9 cellular contexts compared by ENCODE assay signal in genomic region chr17:56979091-56979480, GRCh38. TPM values are rescaled to one million over a fixed set of nuclear protein-coding genes. Genes with fewer than 3 reads are reported as not detected.
DNase-seq lines count a peak whose midpoint lies in the region; ATAC-seq and TF ChIP-seq lines count a peak whose summit lies in the region.
"Had no signal": no experiment of that assay in that cellular context is flagged by ENCODE, and none has a peak within 500 bp of the region (broad histone marks: within the 10 kb centered on the region; RNA-seq: fewer than 3 reads in every experiment).

No MANE protein-coding gene starts in this region.

- no peak for TF ChIP-seq POLR2A in gastroesophageal sphincter (IDR thresholded peaks at IDR 0.05)

- H3K27me3 Mint-ChIP-seq in activated naive CD4-positive, alpha-beta T cell treated with anti-CD3 and anti-CD28 coated beads for 36 hours (ENCODE audit: low read depth) = peaks cover 3% of the 10 kb centered on the region

- H3K9me3 ChIP-seq in Panc1 (ENCODE audit: control insufficient read depth, insufficient read depth, low read depth, low read length) = no peaks in the 10 kb centered on the region
- H3K9me3 ChIP-seq in gastroesophageal sphincter = no peaks in the 10 kb centered on the region
- no peaks in the 10 kb centered on the region for H3K9me3 ChIP-seq in tibial artery

- 68 to 77% methylated on average over 3 of the region's 3 CpGs for WGBS in gastroesophageal sphincter (ENCODE audit: low coverage in 1 of 2), 2 donors

- in situ Hi-C loops in Panc1 (cut with HindIII; ENCODE audit: low pct_unique_long_range_greater_than_20kb, low sequenced_read_pairs) = no loop called here
- in situ Hi-C loops in G401 (cut with HindIII; ENCODE audit: low sequenced_read_pairs) = no loop called here

- POLR2A ChIA-PET in Panc1 (lab: Charles Lee) = interaction anchor here (0.6 kb wide), 1 partner anchor 10 kb away, joined by 3 read pairs; no protein-coding TSS in a partner anchor

- intact Hi-C loops in activated naive CD4-positive, alpha-beta T cell treated with anti-CD3 and anti-CD28 coated beads for 36 hours (cut with micrococcal nuclease) = loop anchor here (5.0 kb wide), 1 partner anchor 67 kb away; the partner anchor contains the start of gene TRIM25
- intact Hi-C loops in Panc1 (cut with micrococcal nuclease; ENCODE audit: unreplicated experiment) (no loop called here), tibial artery (cut with DNase I; ENCODE audit: low total_unique reads) (no loop called here)

- H3K4me1 Mint-ChIP-seq in activated naive CD4-positive, alpha-beta T cell treated with anti-CD3 and anti-CD28 coated beads for 36 hours (ENCODE audit: low read depth) = peaks cover 19% of the 10 kb centered on the region

- no peak for TF ChIP-seq EP300 in gastroesophageal sphincter (IDR thresholded peaks at IDR 0.05)

- H3K4me3 ChIP-seq in Panc1 (ENCODE audit: low read depth in 2 of 2, low read length in 2 of 2) (peak overlapping the region; percentile 67 to 88; a peak in 3 of 4 replicates), gastroesophageal sphincter (peak overlapping the region; percentile 57 to 63), tibial artery (peak overlapping the region; percentile 58 to 63)

- H3K4me1 ChIP-seq in Panc1 (ENCODE audit: control insufficient read depth, insufficient read depth, low read length) (peaks cover 11% of the 10 kb centered on the region), gastroesophageal sphincter (peaks cover 0 to 29% (median 5%) of the 10 kb centered on the region in 3 donors), tibial artery (peaks cover 0 to 18% (median 8%) of the 10 kb centered on the region in 4 donors)

- DNase-seq in activated naive CD4-positive, alpha-beta T cell treated with anti-CD3 and anti-CD28 coated beads for 36 hours = no peak
- no peak for DNase-seq in activated naive CD4-positive, alpha-beta T cell (lab: John Stamatoyannopoulos, UW)
- DNase-seq in Panc1 (ENCODE audit: low read depth, low spot score) = no peak
- DNase-seq in tibial artery = no peak
- no peak for DNase-seq in G401 (ENCODE audit: low spot score)
- DNase-seq in DMS53 treated with DMSO at 0.1 percent for 48 hours (lab: John Stamatoyannopoulos, UW; ENCODE audit: unreplicated experiment) = no peak
- DNase-seq in mucosa of gallbladder (ENCODE audit: low spot score) = no peak
- DNase-seq: GDM1 had no signal

- CTCF ChIA-PET in activated naive CD4-positive, alpha-beta T cell treated with anti-CD3 and anti-CD28 coated beads for 36 hours (lab: Charles Lee) = interaction anchor here (1.3 kb wide), 1 partner anchor 159 kb away, joined by 4 read pairs; no protein-coding TSS in a partner anchor
- CTCF ChIA-PET in Panc1 (lab: Charles Lee) = interaction anchor here (0.6 to 1.1 kb wide), 3 partner anchors 18 to 144 kb away, joined by 3 to 4 read pairs (median 3); partner anchors contain the start of gene COIL

- H3K4me3 Mint-ChIP-seq in activated naive CD4-positive, alpha-beta T cell treated with anti-CD3 and anti-CD28 coated beads for 36 hours = peak overlapping the region; percentile 90

- no peak overlapping the region for H3K27ac Mint-ChIP-seq in activated naive CD4-positive, alpha-beta T cell treated with anti-CD3 and anti-CD28 coated beads for 36 hours

- H3K9me3 Mint-ChIP-seq in activated naive CD4-positive, alpha-beta T cell treated with anti-CD3 and anti-CD28 coated beads for 36 hours = no peaks in the 10 kb centered on the region

- ATAC-seq in Panc1 (no peak), gastroesophageal sphincter (no peak)

- no peaks in the 10 kb centered on the region for H3K36me3 Mint-ChIP-seq in activated naive CD4-positive, alpha-beta T cell treated with anti-CD3 and anti-CD28 coated beads for 36 hours (ENCODE audit: low read depth)

- no peak for TF ChIP-seq CTCF in Panc1 (IDR thresholded peaks at IDR 0.05)
- TF ChIP-seq CTCF in gastroesophageal sphincter (IDR thresholded peaks at IDR 0.05) = no peak
- no peak for TF ChIP-seq CTCF in tibial artery (IDR thresholded peaks at IDR 0.05)

- H3K36me3 ChIP-seq in Panc1 (ENCODE audit: control insufficient read depth, insufficient read depth, low read length) (peaks cover 3% of the 10 kb centered on the region; the same call in 1 of the 2 replicates), gastroesophageal sphincter (peaks cover 0 to 32% of the 10 kb centered on the region in 2 donors), tibial artery (peaks cover 5 to 27% (median 7%) of the 10 kb centered on the region in 3 donors)

- no peaks in the 10 kb centered on the region for H3K27me3 ChIP-seq in Panc1 (ENCODE audit: control insufficient read depth, insufficient read depth, low read length)
- H3K27me3 ChIP-seq in gastroesophageal sphincter = no peaks in the 10 kb centered on the region
- H3K27me3 ChIP-seq in tibial artery = no peaks in the 10 kb centered on the region

- no TSS peak for BruUV-seq in Panc1 (replicated peaks; lab: Mats Ljungman, UMichigan)

- peak overlapping the region; percentile 74; the same call in 1 of the 2 replicates for H3K27ac ChIP-seq in Panc1 (ENCODE audit: low read length)
- peak overlapping the region in 3 of 4 donors; percentile 79 to 86 (median 84) for H3K27ac ChIP-seq in gastroesophageal sphincter
- peak overlapping the region; percentile 53 to 72 for H3K27ac ChIP-seq in tibial artery

RNA-seq across cellular contexts. Expression of gene SCPEP1, which starts 1.2 kb away (rescaled TPM):
- 10 to 100 TPM; 11.7 to 15.3 TPM for total RNA-seq in activated naive CD4-positive, alpha-beta T cell treated with anti-CD3 and anti-CD28 coated beads for 36 hours
- total RNA-seq in Panc1 (2021; ENCODE audit: unreplicated experiment) (50.7 TPM), gastroesophageal sphincter (100 to 1,000 TPM in 1 of 4 donors, 10 to 100 TPM in 3; 84.5 to 104 (median 94.1) TPM), mucosa of gallbladder (77.0 TPM)
- 47.2 TPM for polyA plus RNA-seq in Panc1 (2012; ENCODE audit: insufficient read length)
- total RNA-seq in G401 (2014; rRNA removed; shearing (Covaris generic)) = 44.5 and 56.9 TPM in 2 replicates

RNA-seq across cellular contexts. Expression of gene COIL, which starts 18.2 kb away (rescaled TPM):
- 10 to 100 TPM; 16.9 to 18.2 TPM for total RNA-seq in activated naive CD4-positive, alpha-beta T cell treated with anti-CD3 and anti-CD28 coated beads for 36 hours
- total RNA-seq in Panc1 (2021; ENCODE audit: unreplicated experiment) = 32.9 TPM
- 12.3 TPM for polyA plus RNA-seq in Panc1 (2012; ENCODE audit: insufficient read length)
- 10 to 100 TPM in 3 of 4 donors, 1 to 10 TPM in 1; 10.0 to 16.9 (median 10.9) TPM for total RNA-seq in gastroesophageal sphincter
- total RNA-seq in G401 (2014; rRNA removed; shearing (Covaris generic)) = 14.4 and 25.3 TPM in 2 replicates
- 12.5 TPM for total RNA-seq in mucosa of gallbladder
